ENCODE assay signal across 20 cellular contexts in the genomic region with DNA sequence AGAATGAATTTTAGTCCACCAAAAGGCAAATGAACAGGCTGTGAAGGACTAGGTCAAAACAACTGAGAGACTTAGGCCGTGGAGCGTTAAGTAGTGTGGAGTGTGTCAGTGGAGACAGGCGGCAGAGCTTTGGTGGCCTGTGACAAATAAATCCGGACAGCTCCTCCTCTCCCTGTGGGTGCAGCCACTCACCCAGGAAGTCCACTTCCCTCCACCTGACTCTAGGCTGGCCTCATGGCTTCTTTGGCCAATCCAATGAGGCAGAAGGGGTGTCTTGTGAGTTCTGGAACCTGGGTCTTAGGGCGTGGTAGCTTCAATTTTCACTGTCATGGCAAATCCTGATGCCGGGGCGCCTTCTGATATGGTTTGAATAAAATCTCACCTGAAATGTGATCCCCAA.
DNase-seq lines count a peak whose midpoint lies in the region; ATAC-seq and TF ChIP-seq lines count a peak whose summit lies in the region.
"Had no signal": no experiment of that assay in that cellular context is flagged by ENCODE, and none has a peak within 500 bp of the region (broad histone marks: within the 10 kb centered on the region; RNA-seq: fewer than 3 reads in every experiment).

No MANE protein-coding gene starts in this region.

- ATAC-seq in Right ventricle myocardium inferior, result no peak
- no peak for ATAC-seq in RWPE2 (ENCODE audit: low read depth)
- ATAC-seq: A549, Panc1 had no signal

- peaks cover 16% of the 10 kb centered on the region for H3K27me3 ChIP-seq in RWPE2 (ENCODE audit: insufficient read depth, poor library complexity, severe bottlenecking)
- H3K27me3 ChIP-seq in uterus, result no peaks in the 10 kb centered on the region
- H3K27me3 ChIP-seq: SJSA1 had no signal

- no peaks in the 10 kb centered on the region for H3K36me3 ChIP-seq in RWPE2 (ENCODE audit: low read depth)
- H3K36me3 ChIP-seq in uterus, result no peaks in the 10 kb centered on the region
- H3K36me3 ChIP-seq: SJSA1 had no signal

- TF ChIP-seq CTCF in RWPE2 (IDR thresholded peaks at IDR 0.05; ENCODE audit: poor library complexity, severe bottlenecking) (no peak), uterus (IDR thresholded peaks at IDR 0.05) (no peak)

- DNase-seq in cardiac septum (ENCODE audit: low spot score) (peak; percentile 72), Right ventricle myocardium inferior (ENCODE audit: missing footprints) (no peak), RWPE2 (ENCODE audit: low spot score) (peak; percentile 26), mucosa of gallbladder (ENCODE audit: low spot score) (peak; percentile 2), NCI-H226 (no peak), KG1 (lab: John Stamatoyannopoulos, UW) (no peak), uterus (no peak)
- DNase-seq: Caco-2; CD4-positive, CD25-positive, alpha-beta regulatory T cell; DMS 273 treated with DMSO at 0.1 percent for 48 hours; HCEC 1CT; IMR-90; NCI-H1105 treated with DMSO at 0.1 percent for 48 hours; NCI-H2029 treated with DMSO at 0.1 percent for 48 hours; NCI-H345; NCI-H524 treated with DMSO at 0.1 percent for 48 hours; NCI-H82 had no signal

- H3K9me3 ChIP-seq in RWPE2 (ENCODE audit: severe bottlenecking), result peaks cover 11% of the 10 kb centered on the region
- no peaks in the 10 kb centered on the region for H3K9me3 ChIP-seq in uterus
- H3K9me3 ChIP-seq: Caco-2 had no signal

- H3K27ac ChIP-seq in RWPE2 (ENCODE audit: poor library complexity, severe bottlenecking) (no peak overlapping the region), uterus (no peak overlapping the region)
- H3K27ac ChIP-seq: A549, SJSA1 had no signal

- no peaks in the 10 kb centered on the region for H3K4me1 ChIP-seq in RWPE2 (ENCODE audit: insufficient read depth, poor library complexity, severe bottlenecking)
- H3K4me1 ChIP-seq in uterus, result no peaks in the 10 kb centered on the region
- H3K4me1 ChIP-seq: A549, Caco-2, SJSA1 had no signal

- no peak for TF ChIP-seq POLR2A in uterus (IDR thresholded peaks at IDR 0.05)

- intact Hi-C loops in cardiac septum (cut with DNase I), result loop anchor here (10.0 kb wide), 1 partner anchor 264 kb away; the partner anchor contains the start of gene KIF26A
- intact Hi-C loops in Right ventricle myocardium inferior (cut with DNase I), result no loop called here
- intact Hi-C loops in uterus (cut with DNase I; ENCODE audit: low total_unique reads), result no loop called here

- no peak overlapping the region for H3K4me3 ChIP-seq in RWPE2 (ENCODE audit: severe bottlenecking)
- H3K4me3 ChIP-seq in uterus, result no peak overlapping the region
- H3K4me3 ChIP-seq: A549, SJSA1 had no signal

Comparison
In these comparisons a context has a peak if more than half of its experiments do, and no peak if none do; other contexts are left out.
1. DNase-seq: peak in cardiac septum (single experiment), RWPE2 (single experiment) and mucosa of gallbladder (single experiment); none in Right ventricle myocardium inferior (single experiment), NCI-H226 (single experiment), KG1 (single experiment) and uterus (0 of 2).